Comparison of ENCODE assay signal across 17 cellular contexts in the genomic region with DNA sequence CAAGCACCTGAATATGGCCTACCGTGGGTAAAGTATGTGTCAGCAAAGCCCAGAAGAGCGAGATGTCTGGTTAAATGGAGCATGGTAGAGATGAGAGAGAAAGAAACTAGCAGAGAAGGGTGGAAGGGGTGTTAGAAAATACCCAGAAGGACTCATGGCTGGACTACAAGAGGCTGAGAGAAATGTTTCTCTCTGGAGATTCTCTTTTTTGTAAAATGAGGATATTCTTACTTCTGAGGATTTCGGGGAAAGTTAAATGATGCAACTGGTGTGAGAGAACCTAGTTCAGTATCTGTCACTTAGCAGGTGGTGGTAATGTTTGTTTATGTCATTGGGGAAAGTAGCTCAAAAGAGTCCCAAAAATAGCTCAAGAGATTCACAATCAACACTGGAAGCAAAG.
DNase-seq lines count a peak whose midpoint lies in the region; ATAC-seq lines count a peak whose summit lies in the region.
"Had no signal": no experiment of that assay in that cellular context is flagged by ENCODE, and none has a peak within 500 bp of the region (broad histone marks: within the 10 kb centered on the region; RNA-seq: fewer than 3 reads in every experiment).

No MANE protein-coding gene starts in this region.

- H3K4me3 Mint-ChIP-seq in stimulated activated effector memory CD8-positive, alpha-beta T cell treated with anti-CD3 and anti-CD28 coated beads, Interleukin-12 subunit alpha, Interleukin-12 subunit beta, amount 100 ng/mL, for 72 hours, result no peak overlapping the region
- H3K4me3 Mint-ChIP-seq: B cell; CD4-positive, alpha-beta memory T cell had no signal

- DNase-seq in stimulated activated effector memory CD8-positive, alpha-beta T cell treated with anti-CD3 and anti-CD28 coated beads, Interleukin-12 subunit alpha, Interleukin-12 subunit beta, amount 100 ng/mL, for 72 hours (ENCODE audit: low spot score in 2 of 2), result no peak
- DNase-seq in UCSD-AML1 (lab: John Stamatoyannopoulos, UW; ENCODE audit: unreplicated experiment) (no peak), GF-D8 (lab: John Stamatoyannopoulos, UW) (no peak), NCI-H2171 treated with DMSO at 0.1 percent for 48 hours (lab: John Stamatoyannopoulos, UW) (no peak)
- DNase-seq: CD4-positive, alpha-beta memory T cell; DMS79; H7; Karpas-422; NCI-H187 treated with DMSO at 0.1 percent for 48 hours; NCI-H2171; NCI-H510A treated with DMSO at 0.1 percent for 48 hours; RPMI8226 had no signal

- ATAC-seq in GM18868 (IDR thresholded peaks at IDR 0.05; ENCODE audit: unreplicated experiment), result peak; percentile 59
- peak; percentile 73 for ATAC-seq in GM21723 (IDR thresholded peaks at IDR 0.05; ENCODE audit: unreplicated experiment)
- ATAC-seq in HG03280 (IDR thresholded peaks at IDR 0.05; ENCODE audit: unreplicated experiment), result peak; percentile 48
- ATAC-seq in stimulated activated effector memory CD8-positive, alpha-beta T cell treated with anti-CD3 and anti-CD28 coated beads, Interleukin-12 subunit alpha, Interleukin-12 subunit beta, amount 100 ng/mL, for 72 hours, result peak; percentile 63
- no peak for ATAC-seq in GM18870 (IDR thresholded peaks at IDR 0.05; ENCODE audit: unreplicated experiment)

- no peak overlapping the region for H3K27ac Mint-ChIP-seq in stimulated activated effector memory CD8-positive, alpha-beta T cell treated with anti-CD3 and anti-CD28 coated beads, Interleukin-12 subunit alpha, Interleukin-12 subunit beta, amount 100 ng/mL, for 72 hours
- H3K27ac Mint-ChIP-seq: B cell; CD4-positive, alpha-beta memory T cell had no signal

- no peaks in the 10 kb centered on the region for H3K36me3 Mint-ChIP-seq in stimulated activated effector memory CD8-positive, alpha-beta T cell treated with anti-CD3 and anti-CD28 coated beads, Interleukin-12 subunit alpha, Interleukin-12 subunit beta, amount 100 ng/mL, for 72 hours
- H3K36me3 Mint-ChIP-seq: CD4-positive, alpha-beta memory T cell had no signal

- peaks cover 5% of the 10 kb centered on the region for H3K4me1 Mint-ChIP-seq in stimulated activated effector memory CD8-positive, alpha-beta T cell treated with anti-CD3 and anti-CD28 coated beads, Interleukin-12 subunit alpha, Interleukin-12 subunit beta, amount 100 ng/mL, for 72 hours

- no peaks in the 10 kb centered on the region for H3K9me3 Mint-ChIP-seq in stimulated activated effector memory CD8-positive, alpha-beta T cell treated with anti-CD3 and anti-CD28 coated beads, Interleukin-12 subunit alpha, Interleukin-12 subunit beta, amount 100 ng/mL, for 72 hours
- H3K9me3 Mint-ChIP-seq: CD4-positive, alpha-beta memory T cell had no signal
